Comparison of ENCODE assay signal across 7 cellular contexts in the genomic region with DNA sequence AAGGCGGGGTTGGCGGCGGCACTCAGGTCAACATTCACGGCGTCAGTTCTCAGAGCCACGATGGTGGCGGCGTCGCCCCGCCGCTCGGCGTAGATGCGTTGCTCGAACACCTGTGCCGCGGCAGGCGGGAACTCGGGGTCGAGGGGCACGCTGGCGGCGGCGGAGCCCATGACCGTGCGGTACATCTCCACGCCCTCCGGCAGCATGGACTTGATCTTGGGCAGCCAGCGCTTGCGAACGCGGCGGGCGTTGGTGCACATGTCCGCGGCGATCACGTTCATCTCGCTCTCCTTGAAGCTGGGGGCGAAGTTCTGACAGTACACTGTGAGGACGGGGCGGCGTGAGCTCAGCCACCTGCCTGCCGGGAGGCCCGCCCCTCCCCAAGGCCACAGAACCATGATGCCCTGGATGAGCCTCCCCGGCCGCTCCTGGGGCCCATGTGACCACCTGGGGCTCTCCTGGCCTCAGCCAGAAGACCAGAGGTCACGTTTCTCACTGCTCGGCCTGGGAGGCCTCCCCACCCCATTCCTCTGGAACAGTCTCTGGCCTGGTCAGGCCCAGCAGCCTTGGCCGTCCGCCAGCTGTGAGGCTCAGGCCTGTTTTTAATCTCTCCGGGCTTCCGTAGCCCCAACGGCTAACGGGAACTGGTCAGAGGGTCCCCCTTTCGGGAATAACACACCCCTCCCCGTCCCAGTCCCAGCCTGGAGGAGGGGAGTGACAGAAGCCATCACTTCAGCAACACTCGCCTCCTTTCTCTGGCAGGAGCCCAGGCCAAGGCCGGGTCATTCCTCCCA. TPM values are rescaled to one million over a fixed set of nuclear protein-coding genes. Genes with fewer than 3 reads are reported as not detected.
DNase-seq lines count a peak whose midpoint lies in the region; ATAC-seq and TF ChIP-seq lines count a peak whose summit lies in the region.

No MANE protein-coding gene starts in this region.

- peaks cover 53% of the 10 kb centered on the region for H3K4me1 Mint-ChIP-seq in nephron progenitor cell
- no peaks in the 10 kb centered on the region for H3K4me1 Mint-ChIP-seq in activated CD4-positive, alpha-beta memory T cell treated with anti-CD3 and anti-CD28 coated beads for 36 hours (ENCODE audit: low read depth)
- no peaks in the 10 kb centered on the region for H3K4me1 Mint-ChIP-seq in activated CD4-positive, alpha-beta memory T cell treated with anti-CD3 and anti-CD28 coated beads, Interleukin-2, amount 10 ng/mL, durations not matched to agents 7 days and 5 days

- H2AFZ ChIP-seq in SU-DHL-6 (ENCODE audit: low read depth, low read length, severe bottlenecking): no peak overlapping the region

- H3K4me3 Mint-ChIP-seq in nephron progenitor cell: no peak overlapping the region
- no peak overlapping the region for H3K4me3 Mint-ChIP-seq in activated CD4-positive, alpha-beta memory T cell treated with anti-CD3 and anti-CD28 coated beads for 36 hours
- H3K4me3 Mint-ChIP-seq in activated CD4-positive, alpha-beta memory T cell treated with anti-CD3 and anti-CD28 coated beads, Interleukin-2, amount 10 ng/mL, durations not matched to agents 7 days and 5 days: no peak overlapping the region

- TF ChIP-seq CTCF in SU-DHL-6 (IDR thresholded peaks at IDR 0.05; ENCODE audit: insufficient read depth, low read length, poor library complexity, severe bottlenecking) (no peak), fibroblast of the aortic adventitia (IDR thresholded peaks at IDR 0.05; ENCODE audit: insufficient read depth, low read length) (no peak), nephron progenitor cell (IDR thresholded peaks at IDR 0.05) (no peak), uterus (IDR thresholded peaks at IDR 0.05) (peak in 1 of 4 experiments; percentile 3)

- H3K36me3 Mint-ChIP-seq in nephron progenitor cell (ENCODE audit: low read depth): no peaks in the 10 kb centered on the region
- no peaks in the 10 kb centered on the region for H3K36me3 Mint-ChIP-seq in activated CD4-positive, alpha-beta memory T cell treated with anti-CD3 and anti-CD28 coated beads for 36 hours
- no peaks in the 10 kb centered on the region for H3K36me3 Mint-ChIP-seq in activated CD4-positive, alpha-beta memory T cell treated with anti-CD3 and anti-CD28 coated beads, Interleukin-2, amount 10 ng/mL, durations not matched to agents 7 days and 5 days (ENCODE audit: low read depth)

- H3K27me3 ChIP-seq in SU-DHL-6 (ENCODE audit: low read length) (no peaks in the 10 kb centered on the region), uterus (no peaks in the 10 kb centered on the region)

- no peaks in the 10 kb centered on the region for H3K79me2 ChIP-seq in SU-DHL-6 (ENCODE audit: insufficient read depth, low read length)

- no peak overlapping the region for H3K9ac ChIP-seq in SU-DHL-6 (ENCODE audit: low read length)

- CTCF ChIA-PET in activated CD4-positive, alpha-beta memory T cell treated with anti-CD3 and anti-CD28 coated beads for 36 hours (lab: Charles Lee): no interaction called here
- CTCF ChIA-PET in activated CD4-positive, alpha-beta memory T cell treated with anti-CD3 and anti-CD28 coated beads, Interleukin-2, amount 10 ng/mL, durations not matched to agents 7 days and 5 days (lab: Charles Lee): no interaction called here

- POLR2A ChIA-PET in activated CD4-positive, alpha-beta memory T cell treated with anti-CD3 and anti-CD28 coated beads for 36 hours (lab: Charles Lee): no interaction called here
- POLR2A ChIA-PET in activated CD4-positive, alpha-beta memory T cell treated with anti-CD3 and anti-CD28 coated beads, Interleukin-2, amount 10 ng/mL, durations not matched to agents 7 days and 5 days (lab: Charles Lee): no interaction called here

- H3K27ac Mint-ChIP-seq in nephron progenitor cell: no peak overlapping the region
- no peak overlapping the region for H3K27ac Mint-ChIP-seq in activated CD4-positive, alpha-beta memory T cell treated with anti-CD3 and anti-CD28 coated beads for 36 hours
- no peak overlapping the region for H3K27ac Mint-ChIP-seq in activated CD4-positive, alpha-beta memory T cell treated with anti-CD3 and anti-CD28 coated beads, Interleukin-2, amount 10 ng/mL, durations not matched to agents 7 days and 5 days

- H4K20me1 ChIP-seq in SU-DHL-6 (ENCODE audit: low read depth, low read length): no peaks in the 10 kb centered on the region

- H3F3A ChIP-seq in SU-DHL-6 (ENCODE audit: insufficient read depth): peaks cover 5% of the 10 kb centered on the region; the same call in 1 of the 2 replicates

- no peak for ATAC-seq in GM19467 (IDR thresholded peaks at IDR 0.05; ENCODE audit: unreplicated experiment)

- H3K4me3 ChIP-seq in SU-DHL-6 (ENCODE audit: insufficient read depth, low read length, poor library complexity, severe bottlenecking) (no peak overlapping the region), fibroblast of the aortic adventitia (ENCODE audit: low read depth, low read length) (no peak overlapping the region), uterus (peak overlapping the region in 1 of 2 donors; percentile 2)

- intact Hi-C loops in uterus (cut with DNase I; ENCODE audit: low total_unique reads): no loop called here
- intact Hi-C loops in activated CD4-positive, alpha-beta memory T cell treated with anti-CD3 and anti-CD28 coated beads for 36 hours (cut with micrococcal nuclease): no loop called here

- DNase-seq in fibroblast of the aortic adventitia (ENCODE audit: low read depth) (peak; percentile 75), nephron progenitor cell (peak; percentile 22), uterus (peak; percentile 80 to 83)
- no peak for DNase-seq in activated CD4-positive, alpha-beta memory T cell treated with anti-CD3 and anti-CD28 coated beads for 36 hours
- DNase-seq in activated CD4-positive, alpha-beta memory T cell treated with anti-CD3 and anti-CD28 coated beads, Interleukin-2, amount 10 ng/mL, durations not matched to agents 7 days and 5 days: no peak

- H3K27ac ChIP-seq in SU-DHL-6 (ENCODE audit: low read depth, low read length): peak overlapping the region; percentile 32; the same call in 1 of the 2 replicates
- peak overlapping the region; percentile 63 to 65 for H3K27ac ChIP-seq in uterus

- H3K4me1 ChIP-seq in uterus: no peaks in the 10 kb centered on the region

- peaks cover 4% of the 10 kb centered on the region for H3K27me3 Mint-ChIP-seq in nephron progenitor cell (ENCODE audit: low read depth, poor library complexity)
- no peaks in the 10 kb centered on the region for H3K27me3 Mint-ChIP-seq in activated CD4-positive, alpha-beta memory T cell treated with anti-CD3 and anti-CD28 coated beads for 36 hours
- H3K27me3 Mint-ChIP-seq in activated CD4-positive, alpha-beta memory T cell treated with anti-CD3 and anti-CD28 coated beads, Interleukin-2, amount 10 ng/mL, durations not matched to agents 7 days and 5 days: no peaks in the 10 kb centered on the region

- H3K9me2 ChIP-seq in SU-DHL-6 (replicated peaks; ENCODE audit: insufficient read depth, low read length): no peaks in the 10 kb centered on the region

- no peaks in the 10 kb centered on the region for H3K9me3 ChIP-seq in SU-DHL-6 (ENCODE audit: insufficient read depth, low read length)
- H3K9me3 ChIP-seq in uterus: no peaks in the 10 kb centered on the region

- no peak for TF ChIP-seq POLR2A in uterus (IDR thresholded peaks at IDR 0.05)

- H3K9me3 Mint-ChIP-seq in nephron progenitor cell: no peaks in the 10 kb centered on the region
- no peaks in the 10 kb centered on the region for H3K9me3 Mint-ChIP-seq in activated CD4-positive, alpha-beta memory T cell treated with anti-CD3 and anti-CD28 coated beads for 36 hours
- no peaks in the 10 kb centered on the region for H3K9me3 Mint-ChIP-seq in activated CD4-positive, alpha-beta memory T cell treated with anti-CD3 and anti-CD28 coated beads, Interleukin-2, amount 10 ng/mL, durations not matched to agents 7 days and 5 days

- H3K4me2 ChIP-seq in SU-DHL-6 (ENCODE audit: low read depth, low read length, poor library complexity, severe bottlenecking): peak overlapping the region; percentile 40

- H3K36me3 ChIP-seq in SU-DHL-6 (ENCODE audit: low read length) (no peaks in the 10 kb centered on the region), uterus (no peaks in the 10 kb centered on the region)

RNA-seq across cellular contexts. Expression of a gene that starts 50.7 kb away (rescaled TPM):
- 13.3 and 23.0 TPM in 2 replicates for total RNA-seq in fibroblast of the aortic adventitia (ENCODE audit: low replicate concordance)
- total RNA-seq in uterus: 10 to 100 TPM; 25.1 to 46.1 (median 35.8) TPM
- total RNA-seq in activated CD4-positive, alpha-beta memory T cell treated with anti-CD3 and anti-CD28 coated beads for 36 hours: 10 to 100 TPM; 41.3 to 42.0 TPM
- 10 to 100 TPM; 28.1 to 29.5 TPM for total RNA-seq in activated CD4-positive, alpha-beta memory T cell treated with anti-CD3 and anti-CD28 coated beads, Interleukin-2, amount 10 ng/mL, durations not matched to agents 7 days and 5 days

Comparison
In these comparisons a context has a peak if more than half of its experiments do, and no peak if none do; other contexts are left out.
1. DNase-seq: peak in fibroblast of the aortic adventitia (single experiment), nephron progenitor cell (single experiment) and uterus (2 of 2); none in activated CD4-positive, alpha-beta memory T cell treated with anti-CD3 and anti-CD28 coated beads for 36 hours (single experiment) and activated CD4-positive, alpha-beta memory T cell treated with anti-CD3 and anti-CD28 coated beads, Interleukin-2, amount 10 ng/mL, durations not matched to agents 7 days and 5 days (single experiment).